In genomic region chrX:13752141-13752540, GRCh38 we compare ENCODE assay signal across 1 cellular context.
TF ChIP-seq lines count a peak whose summit lies in the region.

No MANE protein-coding gene starts in this region.

TF ChIP-seq in GM12878, 131 proteins besides CTCF, POLR2A, EP300 and RAD21:
- TF ChIP-seq CEBPB (IDR thresholded peaks at IDR 0.05; ENCODE audit: borderline replicate concordance in 1 of 2, low read depth in 2 of 2, low read length in 2 of 2) (0 out of 4 replicates have a peak, but pooled peaks of 1 of the 2 experiments have one; percentile 37), POLR2AphosphoS5 (IDR thresholded peaks at IDR 0.05; ENCODE audit: low read length) (no peak)
